In genomic region chr13:90246946-90247345, GRCh38 we compare ENCODE assay signal across 9 cellular contexts.
"Had no signal": no experiment of that assay in that cellular context is flagged by ENCODE, and none has a peak within 500 bp of the region (broad histone marks: within the 10 kb centered on the region; RNA-seq: fewer than 3 reads in every experiment).

No MANE protein-coding gene starts in this region.

- H2AFZ ChIP-seq: GM23338 had no signal

- FAIRE-seq: H1, H54, HTR-8/SVneo had no signal

- H3K9ac ChIP-seq: KMS-11 had no signal

- H3K4me3 ChIP-seq: GM23338 had no signal

- H3K27ac ChIP-seq: KMS-11 had no signal

- H3K4me3 Mint-ChIP-seq: GM23338, H9 had no signal

- H3K27ac Mint-ChIP-seq: GM23338, H9 had no signal

- ATAC-seq: GM23338 had no signal

- H3K4me1 Mint-ChIP-seq: GM23338, H9 had no signal

- H3K4me2 ChIP-seq: GM23338, KMS-11 had no signal

- H3K9me3 Mint-ChIP-seq: GM23338 had no signal

- DNase-seq: H9, HCEC 1CT, IMR-90, KBM-7 had no signal
